Comparison of ENCODE assay signal across 25 cellular contexts in the genomic region with DNA sequence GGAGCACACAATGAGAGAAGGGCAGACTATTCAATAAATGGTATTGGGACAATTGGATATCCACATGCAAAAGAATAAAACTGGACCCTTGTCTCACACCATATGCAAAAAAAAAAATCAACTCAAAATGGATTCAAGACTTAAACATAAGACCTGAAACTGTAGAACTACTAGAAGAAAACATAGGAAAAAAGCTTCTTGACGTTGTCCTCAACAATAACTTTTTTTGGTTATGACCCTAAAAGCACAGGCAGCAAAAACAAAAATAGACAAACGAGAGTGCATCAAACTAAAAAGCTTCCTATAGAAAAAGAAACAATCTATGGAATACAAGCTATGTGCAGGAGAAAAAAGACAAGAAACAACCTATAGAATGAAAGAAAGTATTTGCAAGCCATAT.
"Had no signal": no experiment of that assay in that cellular context is flagged by ENCODE, and none has a peak within 500 bp of the region (broad histone marks: within the 10 kb centered on the region; RNA-seq: fewer than 3 reads in every experiment).

No MANE protein-coding gene starts in this region.

- H2AFZ ChIP-seq: hepatocyte had no signal

- H3K4me3 ChIP-seq: coronary artery, dorsolateral prefrontal cortex, esophagus muscularis mucosa, gastroesophageal sphincter, heart left ventricle, hepatocyte, left lung, lower lobe of right lung, mucosa of descending colon had no signal

- FAIRE-seq: endothelial cell of umbilical vein, frontal cortex, kidney had no signal

- H3K4me2 ChIP-seq: hepatocyte had no signal

- ATAC-seq: foreskin keratinocyte; gastroesophageal sphincter; heart left ventricle; left colon; left lung; left ventricle myocardium superior; lower lobe of right lung; mucosa of descending colon; naive thymus-derived CD8-positive, alpha-beta T cell had no signal

- DNase-seq: dermis blood vessel endothelial cell; dorsolateral prefrontal cortex; effector CD4-positive, alpha-beta T cell; effector memory CD4-positive, alpha-beta T cell; foreskin keratinocyte; heart left ventricle; hypothalamus; immature natural killer cell; islet precursor cell; kidney; kidney glomerular epithelial cell; left colon; left lung; left ventricle myocardium superior; lower lobe of right lung; mesenchymal stem cell; mucosa of descending colon; naive B cell; naive thymus-derived CD8-positive, alpha-beta T cell had no signal

- H3K79me2 ChIP-seq: hepatocyte had no signal

- H3K27me3 ChIP-seq: dorsolateral prefrontal cortex, esophagus muscularis mucosa, gastroesophageal sphincter, heart left ventricle, hepatocyte, left lung had no signal

- H3K9me3 ChIP-seq: esophagus muscularis mucosa, gastroesophageal sphincter, heart left ventricle, left lung, lower lobe of right lung, mucosa of descending colon had no signal

- H3K27ac ChIP-seq: coronary artery, dorsolateral prefrontal cortex, esophagus muscularis mucosa, foreskin keratinocyte, gastroesophageal sphincter, heart left ventricle, hepatocyte, left lung, lower lobe of right lung had no signal

- H3K4me1 ChIP-seq: foreskin keratinocyte, gastroesophageal sphincter had no signal

- H3K36me3 ChIP-seq: esophagus muscularis mucosa, gastroesophageal sphincter, heart left ventricle, left lung, lower lobe of right lung had no signal
